Comparison of ENCODE assay signal across 8 cellular contexts in genomic region chr15:51132384-51133139, GRCh38. TPM values are rescaled to one million over a fixed set of nuclear protein-coding genes. Genes with fewer than 3 reads are reported as not detected.
A peak's percentile ranks its signal among the peaks of the same experiment; 100 is the strongest.
DNase-seq lines count a peak whose midpoint lies in the region; ATAC-seq and TF ChIP-seq lines count a peak whose summit lies in the region.

No MANE protein-coding gene starts in this region.

- ATAC-seq in GM19328 (IDR thresholded peaks at IDR 0.05; ENCODE audit: unreplicated experiment) = no peak
- no peak for ATAC-seq in effector memory CD8-positive, alpha-beta T cell (replicated peaks)
- ATAC-seq in HG02610 (IDR thresholded peaks at IDR 0.05; ENCODE audit: unreplicated experiment) = no peak

- no peak overlapping the region for H3K27ac Mint-ChIP-seq in effector memory CD8-positive, alpha-beta T cell

- TF ChIP-seq RAD21 in Ishikawa (IDR thresholded peaks at IDR 0.05; ENCODE audit: low read depth) = peak; percentile 60

- no peak for TF ChIP-seq EP300 in Ishikawa (IDR thresholded peaks at IDR 0.05; ENCODE audit: borderline replicate concordance)

- no peak overlapping the region for H3K4me3 ChIP-seq in astrocyte of the spinal cord (ENCODE audit: low read depth, low read length)

- peak; percentile 99 for TF ChIP-seq CTCF in astrocyte of the spinal cord (IDR thresholded peaks at IDR 0.05; ENCODE audit: low read depth, low read length)

- peaks cover 8 to 46% of the 10 kb centered on the region in 2 donors for H3K27me3 Mint-ChIP-seq in effector memory CD8-positive, alpha-beta T cell

- no peaks in the 10 kb centered on the region for H3K36me3 Mint-ChIP-seq in effector memory CD8-positive, alpha-beta T cell (ENCODE audit: insufficient read depth)

- H3K4me3 Mint-ChIP-seq in effector memory CD8-positive, alpha-beta T cell = no peak overlapping the region

- peaks cover 0 to 3% of the 10 kb centered on the region in 2 donors for H3K4me1 Mint-ChIP-seq in effector memory CD8-positive, alpha-beta T cell (ENCODE audit: low read depth in 2 of 2)

- peak; percentile 87 for DNase-seq in Daoy (ENCODE audit: low read depth)
- peak; percentile 97 for DNase-seq in astrocyte of the spinal cord (ENCODE audit: low read depth, low spot score)
- DNase-seq in iPS-NIHi11 (ENCODE audit: low spot score) = peak; percentile 75
- DNase-seq in stromal cell of bone marrow (ENCODE audit: low read depth) = peak; percentile 94
- no peak for DNase-seq in effector memory CD8-positive, alpha-beta T cell

- in situ Hi-C loops in astrocyte of the spinal cord (cut with HindIII; ENCODE audit: low sequenced_read_pairs) = no loop called here

- H3K9me3 Mint-ChIP-seq in effector memory CD8-positive, alpha-beta T cell = no peaks in the 10 kb centered on the region

TF ChIP-seq in Ishikawa, 13 proteins besides CTCF, POLR2A, EP300 and RAD21:
- TF ChIP-seq CEBPB (IDR thresholded peaks at IDR 0.05) = no peak
- no peak for TF ChIP-seq TAF1 (IDR thresholded peaks at IDR 0.05; ENCODE audit: low read depth)
- TF ChIP-seq YY1 (IDR thresholded peaks at IDR 0.05; ENCODE audit: low read depth) = no peak
- TF ChIP-seq, protein P1, sequence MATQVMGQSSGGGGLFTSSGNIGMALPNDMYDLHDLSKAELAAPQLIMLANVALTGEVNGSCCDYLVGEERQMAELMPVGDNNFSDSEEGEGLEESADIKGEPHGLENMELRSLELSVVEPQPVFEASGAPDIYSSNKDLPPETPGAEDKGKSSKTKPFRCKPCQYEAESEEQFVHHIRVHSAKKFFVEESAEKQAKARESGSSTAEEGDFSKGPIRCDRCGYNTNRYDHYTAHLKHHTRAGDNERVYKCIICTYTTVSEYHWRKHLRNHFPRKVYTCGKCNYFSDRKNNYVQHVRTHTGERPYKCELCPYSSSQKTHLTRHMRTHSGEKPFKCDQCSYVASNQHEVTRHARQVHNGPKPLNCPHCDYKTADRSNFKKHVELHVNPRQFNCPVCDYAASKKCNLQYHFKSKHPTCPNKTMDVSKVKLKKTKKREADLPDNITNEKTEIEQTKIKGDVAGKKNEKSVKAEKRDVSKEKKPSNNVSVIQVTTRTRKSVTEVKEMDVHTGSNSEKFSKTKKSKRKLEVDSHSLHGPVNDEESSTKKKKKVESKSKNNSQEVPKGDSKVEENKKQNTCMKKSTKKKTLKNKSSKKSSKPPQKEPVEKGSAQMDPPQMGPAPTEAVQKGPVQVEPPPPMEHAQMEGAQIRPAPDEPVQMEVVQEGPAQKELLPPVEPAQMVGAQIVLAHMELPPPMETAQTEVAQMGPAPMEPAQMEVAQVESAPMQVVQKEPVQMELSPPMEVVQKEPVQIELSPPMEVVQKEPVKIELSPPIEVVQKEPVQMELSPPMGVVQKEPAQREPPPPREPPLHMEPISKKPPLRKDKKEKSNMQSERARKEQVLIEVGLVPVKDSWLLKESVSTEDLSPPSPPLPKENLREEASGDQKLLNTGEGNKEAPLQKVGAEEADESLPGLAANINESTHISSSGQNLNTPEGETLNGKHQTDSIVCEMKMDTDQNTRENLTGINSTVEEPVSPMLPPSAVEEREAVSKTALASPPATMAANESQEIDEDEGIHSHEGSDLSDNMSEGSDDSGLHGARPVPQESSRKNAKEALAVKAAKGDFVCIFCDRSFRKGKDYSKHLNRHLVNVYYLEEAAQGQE (IDR thresholded peaks at IDR 0.05; ENCODE audit: low read depth) = no peak
- TF ChIP-seq FOXM1 (IDR thresholded peaks at IDR 0.05; ENCODE audit: borderline replicate concordance, low read depth) = no peak
- TF ChIP-seq NFIC (IDR thresholded peaks at IDR 0.05) = no peak
- TF ChIP-seq, protein P2, sequence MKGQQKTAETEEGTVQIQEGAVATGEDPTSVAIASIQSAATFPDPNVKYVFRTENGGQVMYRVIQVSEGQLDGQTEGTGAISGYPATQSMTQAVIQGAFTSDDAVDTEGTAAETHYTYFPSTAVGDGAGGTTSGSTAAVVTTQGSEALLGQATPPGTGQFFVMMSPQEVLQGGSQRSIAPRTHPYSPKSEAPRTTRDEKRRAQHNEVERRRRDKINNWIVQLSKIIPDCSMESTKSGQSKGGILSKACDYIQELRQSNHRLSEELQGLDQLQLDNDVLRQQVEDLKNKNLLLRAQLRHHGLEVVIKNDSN (IDR thresholded peaks at IDR 0.05) = no peak
- TF ChIP-seq TEAD4 (IDR thresholded peaks at IDR 0.05) = no peak
- no peak for TF ChIP-seq CREB1 (IDR thresholded peaks at IDR 0.05; ENCODE audit: low read depth)
- no peak for TF ChIP-seq ZBTB7A (IDR thresholded peaks at IDR 0.05; ENCODE audit: low read depth)
- TF ChIP-seq EGR1 (IDR thresholded peaks at IDR 0.05) = no peak
- TF ChIP-seq, protein P3, sequence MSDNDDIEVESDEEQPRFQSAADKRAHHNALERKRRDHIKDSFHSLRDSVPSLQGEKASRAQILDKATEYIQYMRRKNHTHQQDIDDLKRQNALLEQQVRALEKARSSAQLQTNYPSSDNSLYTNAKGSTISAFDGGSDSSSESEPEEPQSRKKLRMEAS (IDR thresholded peaks at IDR 0.05) = no peak
- no peak for TF ChIP-seq TCF12 (IDR thresholded peaks at IDR 0.05; ENCODE audit: low read depth)
TF ChIP-seq in Ishikawa: peak in this region for 0.

RNA-seq across cellular contexts. Expression of gene TNFAIP8L3, which starts 37.9 kb away (rescaled TPM):
- 0.97 and 1.0 TPM in 2 replicates for total RNA-seq in Daoy (2014; rRNA removed; shearing (Covaris generic))

Comparison
In these comparisons a context has a peak if more than half of its experiments do, and no peak if none do; other contexts are left out.
1. DNase-seq: peak in Daoy (single experiment), astrocyte of the spinal cord (single experiment), iPS-NIHi11 (single experiment) and stromal cell of bone marrow (single experiment); none in effector memory CD8-positive, alpha-beta T cell (0 of 3).